ENCODE assay signal across 18 cellular contexts in the genomic region with DNA sequence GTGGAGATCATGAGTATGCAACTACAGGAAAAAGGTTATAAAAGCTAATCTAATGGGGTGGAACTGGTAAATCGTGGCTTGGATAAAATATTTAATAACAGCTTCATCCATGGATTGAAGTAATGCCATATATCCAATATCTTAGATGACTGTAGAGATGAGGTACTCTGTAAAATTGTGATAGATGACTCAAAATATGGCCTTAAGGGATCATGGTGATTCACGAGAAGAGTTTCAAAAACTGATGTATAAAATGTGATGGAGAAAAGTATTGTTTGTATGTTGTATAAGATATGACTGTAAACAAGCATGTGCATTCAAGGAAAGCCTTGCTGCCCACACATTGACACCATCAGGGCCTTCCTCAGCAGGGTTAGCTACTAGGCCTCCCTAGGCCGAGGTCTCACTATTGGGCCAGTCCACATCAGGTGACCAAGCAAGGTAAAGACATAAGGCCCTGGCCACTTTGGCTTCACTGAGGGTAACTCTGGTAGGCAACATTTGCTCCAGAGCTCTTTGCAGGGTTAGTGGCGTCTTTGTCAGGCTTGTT. TPM values are rescaled to one million over a fixed set of nuclear protein-coding genes. Genes with fewer than 3 reads are reported as not detected.
DNase-seq lines count a peak whose midpoint lies in the region; ATAC-seq and TF ChIP-seq lines count a peak whose summit lies in the region.
"Had no signal": no experiment of that assay in that cellular context is flagged by ENCODE, and none has a peak within 500 bp of the region (broad histone marks: within the 10 kb centered on the region; RNA-seq: fewer than 3 reads in every experiment).

No MANE protein-coding gene starts in this region.

- ATAC-seq in activated T-cell treated with anti-CD3 and anti-CD28 coated beads, Interleukin-2, amount 50 U/mL, for 72 hours (replicated peaks in 1 of 2), result peak; percentile 82 to 86
- ATAC-seq in GM19324 (IDR thresholded peaks at IDR 0.05; ENCODE audit: low FRiP score, unreplicated experiment), result no peak
- ATAC-seq: CD8-positive, alpha-beta T cell had no signal

- no peaks in the 10 kb centered on the region for H3K27me3 Mint-ChIP-seq in activated T-cell treated with anti-CD3 and anti-CD28 coated beads, Interleukin-2, amount 50 U/mL, for 72 hours (ENCODE audit: low read depth)

- H3K9ac ChIP-seq in trophoblast cell (ENCODE audit: low read length), result no peak overlapping the region
- H3K9ac ChIP-seq: parathyroid adenoma had no signal

- no peak overlapping the region for H3K18ac ChIP-seq in trophoblast cell (ENCODE audit: low read length)

- no peak overlapping the region for H2BK12ac ChIP-seq in trophoblast cell (ENCODE audit: low read length)

- WGBS in suprapubic skin, result 84% methylated on average over 4 of the region's 4 CpGs
- no CpG with 5 or more reads among the region's 4 CpGs for WGBS in trophoblast cell (ENCODE audit: extremely low coverage, insufficient coverage, insufficient read length)

- no peak overlapping the region for H3K4ac ChIP-seq in trophoblast cell (ENCODE audit: low read depth, low read length)

- H3K4me2 ChIP-seq in trophoblast cell (ENCODE audit: low read length), result no peak overlapping the region

- no peak overlapping the region for H4K8ac ChIP-seq in trophoblast cell (ENCODE audit: low read depth, low read length)

- H3K79me2 ChIP-seq in trophoblast cell (ENCODE audit: control insufficient read depth, insufficient read depth, low read length, poor library complexity), result no peaks in the 10 kb centered on the region
- H3K79me2 ChIP-seq: parathyroid adenoma had no signal

- in situ Hi-C loops in GM13976 (cut with MboI; ENCODE audit: low sequenced_read_pairs, unreplicated experiment), result loop anchor here (25.0 kb wide), 1 partner anchor 774 kb away; a partner anchor contains a TSS

- H3K4me1 ChIP-seq in muscle layer of duodenum (ENCODE audit: control insufficient read depth in 1 of 2, insufficient read depth in 2 of 2, low read length in 2 of 2) (peaks cover 0 to 12% of the 10 kb centered on the region in 2 donors), suprapubic skin (peaks cover 63% of the 10 kb centered on the region), trophoblast cell (ENCODE audit: control insufficient read depth in 1 of 2, insufficient read depth in 2 of 2, low read length in 2 of 2) (peaks cover 7 to 14% of the 10 kb centered on the region in 2 experiments)
- H3K4me1 ChIP-seq: parathyroid adenoma had no signal

- no peak overlapping the region for H3K23ac ChIP-seq in trophoblast cell (ENCODE audit: low read length)

- H3K4me3 ChIP-seq in muscle layer of duodenum (ENCODE audit: low read depth in 1 of 2, low read length in 2 of 2) (no peak overlapping the region), suprapubic skin (no peak overlapping the region), trophoblast cell (ENCODE audit: low read depth, low read length) (no peak overlapping the region)
- H3K4me3 ChIP-seq: cardiac muscle cell, thyroid gland had no signal

- H3K4me3 Mint-ChIP-seq in activated T-cell treated with anti-CD3 and anti-CD28 coated beads, Interleukin-2, amount 50 U/mL, for 72 hours, result peak overlapping the region; percentile 5 to 48
- H3K4me3 Mint-ChIP-seq: CD8-positive, alpha-beta T cell had no signal

- no peak for TF ChIP-seq EP300 in suprapubic skin (IDR thresholded peaks at IDR 0.05)

- H3K9me3 Mint-ChIP-seq in activated T-cell treated with anti-CD3 and anti-CD28 coated beads, Interleukin-2, amount 50 U/mL, for 72 hours, result no peaks in the 10 kb centered on the region
- H3K9me3 Mint-ChIP-seq: CD8-positive, alpha-beta T cell had no signal

- no peak overlapping the region for H2AFZ ChIP-seq in trophoblast cell (ENCODE audit: insufficient read depth, low read length, poor library complexity)

- no peaks in the 10 kb centered on the region for H3K36me3 Mint-ChIP-seq in activated T-cell treated with anti-CD3 and anti-CD28 coated beads, Interleukin-2, amount 50 U/mL, for 72 hours (ENCODE audit: insufficient read depth in 2 of 2)
- H3K36me3 Mint-ChIP-seq: CD8-positive, alpha-beta T cell had no signal

- no peak for TF ChIP-seq POLR2A in suprapubic skin (IDR thresholded peaks at IDR 0.05)

- H3K36me3 ChIP-seq in muscle layer of duodenum (ENCODE audit: control insufficient read depth in 1 of 2, insufficient read depth in 2 of 2, low read length in 2 of 2) (no peaks in the 10 kb centered on the region), suprapubic skin (no peaks in the 10 kb centered on the region), trophoblast cell (ENCODE audit: control insufficient read depth in 1 of 2, insufficient read depth in 2 of 2, low read length in 2 of 2) (no peaks in the 10 kb centered on the region)
- H3K36me3 ChIP-seq: cardiac muscle cell, thyroid gland had no signal

- TF ChIP-seq CTCF in suprapubic skin (IDR thresholded peaks at IDR 0.05) (no peak), GM13976 (IDR thresholded peaks at IDR 0.05; ENCODE audit: borderline replicate concordance, control extremely low read depth, extremely low read depth, insufficient read depth, missing control alignments) (no peak)

- peak in 1 of 2 donors; percentile 54 for DNase-seq in activated T-cell treated with anti-CD3 and anti-CD28 coated beads, Interleukin-2, amount 50 U/mL, for 72 hours
- no peak for DNase-seq in activated T-cell treated with anti-CD3 and anti-CD28 coated beads, Interleukin-2, amount 50 U/mL, for 1 hour
- DNase-seq in activated naive CD4-positive, alpha-beta T cell treated with anti-CD3 and anti-CD28 coated beads, Interleukin-2, amount 50 U/mL, for 16 hours, result peak; percentile 21
- no peak for DNase-seq in suprapubic skin (ENCODE audit: low spot score in 2 of 2)
- DNase-seq in trophoblast cell, result no peak
- DNase-seq in GM13976 (ENCODE audit: low spot score), result no peak
- DNase-seq: activated CD4-positive, alpha-beta T cell treated with anti-CD3 and anti-CD28 coated beads for 4 hours; activated effector memory CD4-positive, alpha-beta T cell treated with anti-CD3 and anti-CD28 coated beads, Interleukin-2, amount 50 U/mL, for 16 hours; CD8-positive, alpha-beta T cell; NCI-H446; thyroid gland had no signal

- H3K27me3 ChIP-seq in muscle layer of duodenum (ENCODE audit: low read depth, low read length) (no peaks in the 10 kb centered on the region), suprapubic skin (no peaks in the 10 kb centered on the region), trophoblast cell (ENCODE audit: insufficient read depth, low read length) (no peaks in the 10 kb centered on the region)
- H3K27me3 ChIP-seq: thyroid gland had no signal

- H2BK5ac ChIP-seq in trophoblast cell (ENCODE audit: low read depth, low read length, poor library complexity), result no peak overlapping the region

- H3K9me3 ChIP-seq in muscle layer of duodenum (ENCODE audit: control insufficient read depth in 1 of 2, low read length in 2 of 2) (no peaks in the 10 kb centered on the region), suprapubic skin (no peaks in the 10 kb centered on the region), trophoblast cell (ENCODE audit: insufficient read depth, low read depth, low read length) (no peaks in the 10 kb centered on the region)
- H3K9me3 ChIP-seq: thyroid gland had no signal

- no peaks in the 10 kb centered on the region for H3K79me1 ChIP-seq in trophoblast cell (ENCODE audit: low read length)

- no peak overlapping the region for H4K91ac ChIP-seq in trophoblast cell (ENCODE audit: low read depth, low read length)

- no peak overlapping the region for H2AK5ac ChIP-seq in trophoblast cell (ENCODE audit: low read length)

- H3K27ac ChIP-seq in muscle layer of duodenum (ENCODE audit: low read length), result peak overlapping the region; percentile 27
- peak overlapping the region; percentile 76 for H3K27ac ChIP-seq in suprapubic skin
- no peak overlapping the region for H3K27ac ChIP-seq in trophoblast cell (ENCODE audit: low read depth, low read length)
- H3K27ac ChIP-seq: cardiac muscle cell had no signal

- H4K12ac ChIP-seq in trophoblast cell (ENCODE audit: low read depth, low read length), result no peak overlapping the region

- H2BK120ac ChIP-seq in trophoblast cell (ENCODE audit: insufficient read depth, low read length, poor library complexity), result no peak overlapping the region

- no peak overlapping the region for H3K14ac ChIP-seq in trophoblast cell (ENCODE audit: low read length)

- H3K4me1 Mint-ChIP-seq in activated T-cell treated with anti-CD3 and anti-CD28 coated beads, Interleukin-2, amount 50 U/mL, for 72 hours (ENCODE audit: low read depth), result peaks cover 91% of the 10 kb centered on the region

- H3K27ac Mint-ChIP-seq in activated T-cell treated with anti-CD3 and anti-CD28 coated beads, Interleukin-2, amount 50 U/mL, for 72 hours, result peak overlapping the region; percentile 70

RNA-seq across cellular contexts. Expression of a gene that starts 17.7 kb away (rescaled TPM):
- total RNA-seq in activated T-cell treated with anti-CD3 and anti-CD28 coated beads, Interleukin-2, amount 50 U/mL, for 72 hours, result under 1 TPM; 0.25 to 0.74 TPM
- total RNA-seq in suprapubic skin, result 1 to 10 TPM in 2 of 4 donors, under 1 TPM in 1, not detected in 1; 0.25 to 7.6 (median 1.0) TPM
- polyA plus RNA-seq in trophoblast cell (2013), result not detected in 2 replicates
- total RNA-seq: cardiac muscle cell; CD8-positive, alpha-beta T cell; Daoy; H4; Right ventricle myocardium inferior had no signal

RNA-seq across cellular contexts. Expression of a gene that starts 51.1 kb away (rescaled TPM):
- total RNA-seq in activated T-cell treated with anti-CD3 and anti-CD28 coated beads, Interleukin-2, amount 50 U/mL, for 72 hours, result 10 to 100 TPM; 66.4 to 76.6 TPM
- total RNA-seq in suprapubic skin, result 10 to 100 TPM; 19.6 to 82.2 (median 31.2) TPM
- 8.0 and 8.4 TPM in 2 replicates for polyA plus RNA-seq in trophoblast cell (2013)

RNA-seq across cellular contexts. Expression of a gene that starts 51.2 kb away (rescaled TPM):
- 1 to 10 TPM; 3.3 to 6.6 TPM for total RNA-seq in activated T-cell treated with anti-CD3 and anti-CD28 coated beads, Interleukin-2, amount 50 U/mL, for 72 hours
- total RNA-seq in suprapubic skin, result 1 to 10 TPM in 3 of 4 donors, under 1 TPM in 1; 0.72 to 3.9 (median 2.4) TPM
- 4.5 and 5.7 TPM in 2 replicates for polyA plus RNA-seq in trophoblast cell (2013)
